In the genomic region with DNA sequence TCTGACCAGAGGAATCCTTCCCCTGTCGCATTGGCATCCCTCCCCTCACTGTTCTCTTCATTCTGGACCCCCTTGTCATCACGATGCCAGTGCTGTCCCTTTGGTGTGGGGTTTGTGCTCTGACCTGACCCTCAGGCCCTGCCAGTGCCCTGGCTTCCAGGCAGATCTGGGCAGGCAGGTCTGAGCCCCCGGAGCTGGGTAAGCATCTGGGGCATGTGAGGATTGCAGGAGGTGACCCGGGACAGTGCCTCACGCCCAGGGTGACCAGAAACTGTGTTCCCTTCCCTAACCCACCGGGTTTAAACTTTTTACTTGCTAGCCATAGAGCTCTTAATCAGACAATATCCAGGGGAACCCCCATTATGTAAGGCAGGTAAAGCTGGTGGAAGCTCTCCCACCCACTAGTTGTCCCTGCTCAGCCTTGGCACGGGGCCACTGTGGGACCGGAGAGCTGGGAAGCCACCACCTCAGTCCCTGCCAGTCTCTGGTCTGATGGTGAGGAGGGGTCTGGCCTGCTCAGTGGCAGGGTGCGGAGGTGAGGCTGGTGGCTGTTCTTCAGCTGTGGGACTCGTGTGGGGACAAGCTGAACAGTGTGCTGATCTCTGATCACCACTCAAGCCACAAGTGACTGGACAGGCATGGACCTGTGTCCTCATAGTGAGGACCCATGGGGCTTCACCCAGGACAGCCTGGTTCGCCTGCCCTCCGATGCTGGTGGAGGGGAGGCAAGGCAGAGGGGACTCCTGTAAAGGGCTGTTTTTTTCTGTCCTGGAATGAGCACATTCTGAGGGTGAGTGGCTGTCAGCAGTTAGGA, we compare ENCODE assay signal across 9 cellular contexts. TPM values are rescaled to one million over a fixed set of nuclear protein-coding genes. Genes with fewer than 3 reads are reported as not detected.
DNase-seq lines count a peak whose midpoint lies in the region; ATAC-seq and TF ChIP-seq lines count a peak whose summit lies in the region.
"Had no signal": no experiment of that assay in that cellular context is flagged by ENCODE, and none has a peak within 500 bp of the region (broad histone marks: within the 10 kb centered on the region; RNA-seq: fewer than 3 reads in every experiment).

No MANE protein-coding gene starts in this region.

- CTCF ChIA-PET in mammary epithelial cell (lab: Charles Lee; ENCODE audit: low non-redundant PET): no interaction called here

- no peak overlapping the region for H3K9ac ChIP-seq in mammary epithelial cell (ENCODE audit: insufficient read depth, low read length)

- TF ChIP-seq CTCF in breast epithelium (IDR thresholded peaks at IDR 0.05) (no peak), mammary epithelial cell (conservative IDR thresholded peaks at IDR 0.05 in 1 of 2, IDR thresholded peaks at IDR 0.05 in 1 of 2; ENCODE audit: extremely low read depth in 1 of 2, insufficient read depth in 1 of 2, low read depth in 1 of 2, low read length in 2 of 2) (no peak), body of pancreas (IDR thresholded peaks at IDR 0.05) (no peak), transverse colon (IDR thresholded peaks at IDR 0.05) (no peak)

- H3K27ac Mint-ChIP-seq in naive B cell: peak overlapping the region; percentile 44 to 98 (median 86)

- H3K27ac ChIP-seq in breast epithelium (peak overlapping the region; percentile 40 to 78), mammary epithelial cell (ENCODE audit: insufficient read depth, low read depth, low read length) (no peak overlapping the region), body of pancreas (peak overlapping the region; percentile 41 to 80 (median 62)), transverse colon (peak overlapping the region; percentile 16 to 45 (median 30))

- in situ Hi-C loops in mammary epithelial cell (cut with MboI; ENCODE audit: low sequenced_read_pairs in 2 of 2): no loop called here
- in situ Hi-C loops in transverse colon (cut with MboI; ENCODE audit: low pct_ligation_motif_present in 1 of 4, low pct_unique_long_range_greater_than_20kb in 1 of 4, low sequenced_read_pairs in 3 of 4): no loop called here

- intact Hi-C loops in breast epithelium (cut with DNase I; ENCODE audit: low total_unique reads): no loop called here
- intact Hi-C loops in mammary epithelial cell (cut with micrococcal nuclease): no loop called here
- intact Hi-C loops in body of pancreas (cut with DNase I): no loop called here
- intact Hi-C loops in transverse colon (cut with DNase I; ENCODE audit: low total_unique reads): no loop called here

- DNase-seq in breast epithelium (ENCODE audit: low spot score in 2 of 2) (no peak), mammary epithelial cell (no peak), body of pancreas (peak in 2 of 4 donors; percentile 35 to 39), naive B cell (no peak), transverse colon (no peak)
- DNase-seq: stimulated activated CD4-positive, alpha-beta T cell treated with anti-CD3 and anti-CD28 coated beads, Interleukin-1b, Interleukin-23, amount 100 ng/mL, for 48 hours had no signal

- no peaks in the 10 kb centered on the region for H4K20me1 ChIP-seq in mammary epithelial cell (ENCODE audit: insufficient read depth, low read length)

- H3K27me3 ChIP-seq in breast epithelium: no peaks in the 10 kb centered on the region
- H3K27me3 ChIP-seq in mammary epithelial cell (ENCODE audit: insufficient read depth, low read length): no peaks in the 10 kb centered on the region
- H3K27me3 ChIP-seq in body of pancreas: no peaks in the 10 kb centered on the region
- H3K27me3 ChIP-seq in transverse colon: no peaks in the 10 kb centered on the region

- no peak for TF ChIP-seq EP300 in transverse colon (IDR thresholded peaks at IDR 0.05; ENCODE audit: low read depth)

- no peak overlapping the region for H2AFZ ChIP-seq in mammary epithelial cell (ENCODE audit: low read depth, low read length)

- ATAC-seq in body of pancreas: no peak
- no peak for ATAC-seq in naive B cell (ENCODE audit: low read depth in 2 of 2)
- no peak for ATAC-seq in GM19455 (IDR thresholded peaks at IDR 0.05; ENCODE audit: unreplicated experiment)
- ATAC-seq in HG02981 (IDR thresholded peaks at IDR 0.05; ENCODE audit: unreplicated experiment): no peak
- ATAC-seq in HG02642 (IDR thresholded peaks at IDR 0.05; ENCODE audit: poor library complexity, unreplicated experiment): no peak

- H3K9me3 ChIP-seq in breast epithelium: no peaks in the 10 kb centered on the region
- H3K9me3 ChIP-seq in mammary epithelial cell (replicated peaks; ENCODE audit: insufficient read depth, low read length): no peaks in the 10 kb centered on the region
- no peaks in the 10 kb centered on the region for H3K9me3 ChIP-seq in body of pancreas
- H3K9me3 ChIP-seq in transverse colon: no peaks in the 10 kb centered on the region

- dilution Hi-C loops in mammary epithelial cell (cut with HindIII; ENCODE audit: low sequenced_read_pairs): no loop called here

- no peaks in the 10 kb centered on the region for H3K27me3 Mint-ChIP-seq in naive B cell

- 43% methylated on average over 11 of the region's 12 CpGs for WGBS in mammary epithelial cell (ENCODE audit: low coverage, missing lambda C conversion rate)
- 66 to 71% methylated on average over 6 to 12 of the region's 12 CpGs for WGBS in body of pancreas, 2 donors
- WGBS in transverse colon (ENCODE audit: low coverage in 1 of 2), 2 donors: 66% methylated on average over 12 of the region's 12 CpGs; no CpG with 5 or more reads in 1 of the 2 donors

- no peak overlapping the region for H3K4me3 ChIP-seq in breast epithelium
- no peak overlapping the region for H3K4me3 ChIP-seq in mammary epithelial cell (replicated peaks in 1 of 3; ENCODE audit: insufficient read depth in 1 of 3, low read depth in 2 of 3, low read length in 3 of 3)
- no peak overlapping the region for H3K4me3 ChIP-seq in body of pancreas
- no peak overlapping the region for H3K4me3 ChIP-seq in transverse colon

- H3K36me3 Mint-ChIP-seq in naive B cell: no peaks in the 10 kb centered on the region

- H3K36me3 ChIP-seq in breast epithelium: no peaks in the 10 kb centered on the region
- H3K36me3 ChIP-seq in mammary epithelial cell (ENCODE audit: insufficient read depth, low read length): no peaks in the 10 kb centered on the region
- no peaks in the 10 kb centered on the region for H3K36me3 ChIP-seq in body of pancreas (replicated peaks in 1 of 2; ENCODE audit: insufficient read depth in 1 of 2, low read depth in 2 of 2)
- H3K36me3 ChIP-seq in transverse colon: no peaks in the 10 kb centered on the region

- peaks cover 90 to 97% (median 96%) of the 10 kb centered on the region in 3 donors for H3K4me1 Mint-ChIP-seq in naive B cell

- no TSS peak for BruUV-seq in mammary epithelial cell (replicated peaks; lab: Mats Ljungman, UMichigan)

- H3K79me2 ChIP-seq in mammary epithelial cell (ENCODE audit: insufficient read depth, low read length): peaks cover 100% of the 10 kb centered on the region

- no peak overlapping the region for H3K4me2 ChIP-seq in mammary epithelial cell (ENCODE audit: insufficient read depth, low read depth, low read length)

- TF ChIP-seq POLR2A in breast epithelium (IDR thresholded peaks at IDR 0.05): no peak
- TF ChIP-seq POLR2A in body of pancreas (IDR thresholded peaks at IDR 0.05): no peak
- TF ChIP-seq POLR2A in transverse colon (IDR thresholded peaks at IDR 0.05): no peak

- H3K4me1 ChIP-seq in breast epithelium: peaks cover 11 to 14% of the 10 kb centered on the region in 2 donors
- H3K4me1 ChIP-seq in mammary epithelial cell (ENCODE audit: insufficient read depth, low read length): peaks cover 42% of the 10 kb centered on the region
- peaks cover 69% of the 10 kb centered on the region for H3K4me1 ChIP-seq in body of pancreas
- peaks cover 25 to 68% (median 42%) of the 10 kb centered on the region in 4 donors for H3K4me1 ChIP-seq in transverse colon

- H3K9me3 Mint-ChIP-seq in naive B cell: no peaks in the 10 kb centered on the region

- H3K4me3 Mint-ChIP-seq in naive B cell: peak overlapping the region; percentile 76 to 96 (median 92)

RNA-seq across cellular contexts. Expression of gene BCR, which starts 38.0 kb away (rescaled TPM):
- 10 to 100 TPM; 25.3 to 44.6 (median 35.1) TPM for total RNA-seq in breast epithelium
- 10 to 100 TPM; 67.7 to 69.7 TPM for total RNA-seq in mammary epithelial cell
- 59.1 TPM for polyA plus RNA-seq in mammary epithelial cell
- 235 TPM for polyA minus RNA-seq in mammary epithelial cell
- 10 to 100 TPM; 28.3 to 71.2 TPM for total RNA-seq in body of pancreas
- polyA plus RNA-seq in naive B cell (ENCODE audit: low read depth in 6 of 6): 10 to 100 TPM in 1 of 6 donors, 1 to 10 TPM in 4, not detected in 1; 2.6 to 12.1 (median 4.0) TPM
- total RNA-seq in transverse colon: 100 to 1,000 TPM in 2 of 4 donors, 10 to 100 TPM in 2; 36.9 to 514 (median 91.0) TPM
